In genomic region chr2:222310747-222311320, GRCh38 we compare ENCODE assay signal across 20 cellular contexts. TPM values are rescaled to one million over a fixed set of nuclear protein-coding genes. Genes with fewer than 3 reads are reported as not detected.
"Had no signal": no experiment of that assay in that cellular context is flagged by ENCODE, and none has a peak within 500 bp of the region (broad histone marks: within the 10 kb centered on the region; RNA-seq: fewer than 3 reads in every experiment).

No MANE protein-coding gene starts in this region.

- H3K36me3 ChIP-seq: heart left ventricle, spleen, thoracic aorta, upper lobe of left lung had no signal

- H3K9me3 Mint-ChIP-seq: activated B cell treated with CpG ODN at 0.5 μM for 24 hours had no signal

- ATAC-seq: heart left ventricle, left colon, SK-N-SH treated with all-trans-retinoic acid at 6 μM for 48 hours had no signal

- H3K4me3 ChIP-seq: heart left ventricle, spleen, thoracic aorta, upper lobe of left lung had no signal

- H3K36me3 Mint-ChIP-seq: brain had no signal

- DNase-seq: activated B cell treated with CpG ODN at 0.5 μM for 24 hours; activated CD4-positive, alpha-beta T cell treated with anti-CD3 and anti-CD28 coated beads for 48 hours; activated naive CD4-positive, alpha-beta T cell treated with anti-CD3 and anti-CD28 coated beads for 36 hours; activated T-cell treated with anti-CD3 and anti-CD28 coated beads, Interleukin-2, amount 50 U/mL, for 1 hour; left colon; mesenchymal stem cell; stimulated activated CD4-positive, alpha-beta T cell treated with anti-CD3 and anti-CD28 coated beads, Interleukin-4, amount 100 ng/mL, for 1 hour; stimulated activated naive CD4-positive, alpha-beta T cell treated with Interleukin-2 at 50 U/mL for 16 hours; upper lobe of left lung had no signal

- H3K9me3 ChIP-seq: heart left ventricle, spleen, thoracic aorta, upper lobe of left lung had no signal

- H3K27ac Mint-ChIP-seq: activated B cell treated with CpG ODN at 0.5 μM for 24 hours; activated naive CD4-positive, alpha-beta T cell treated with anti-CD3 and anti-CD28 coated beads for 36 hours; brain; nephron had no signal

- H3K4me3 Mint-ChIP-seq: activated B cell treated with CpG ODN at 0.5 μM for 24 hours; activated naive CD4-positive, alpha-beta T cell treated with anti-CD3 and anti-CD28 coated beads for 36 hours had no signal

RNA-seq across cellular contexts. Expression of gene PAX3, which starts 12.0 kb away (rescaled TPM):
- total RNA-seq: activated B cell treated with CpG ODN at 0.5 μM for 24 hours; activated naive CD4-positive, alpha-beta T cell treated with anti-CD3 and anti-CD28 coated beads for 36 hours; epithelial cell of proximal tubule; fibroblast of villous mesenchyme; left colon; omental fat pad; renal cortical epithelial cell; thoracic aorta had no signal
- polyA plus RNA-seq: heart left ventricle, keratinocyte, spleen had no signal
